8 cellular contexts compared by ENCODE assay signal in the genomic region with DNA sequence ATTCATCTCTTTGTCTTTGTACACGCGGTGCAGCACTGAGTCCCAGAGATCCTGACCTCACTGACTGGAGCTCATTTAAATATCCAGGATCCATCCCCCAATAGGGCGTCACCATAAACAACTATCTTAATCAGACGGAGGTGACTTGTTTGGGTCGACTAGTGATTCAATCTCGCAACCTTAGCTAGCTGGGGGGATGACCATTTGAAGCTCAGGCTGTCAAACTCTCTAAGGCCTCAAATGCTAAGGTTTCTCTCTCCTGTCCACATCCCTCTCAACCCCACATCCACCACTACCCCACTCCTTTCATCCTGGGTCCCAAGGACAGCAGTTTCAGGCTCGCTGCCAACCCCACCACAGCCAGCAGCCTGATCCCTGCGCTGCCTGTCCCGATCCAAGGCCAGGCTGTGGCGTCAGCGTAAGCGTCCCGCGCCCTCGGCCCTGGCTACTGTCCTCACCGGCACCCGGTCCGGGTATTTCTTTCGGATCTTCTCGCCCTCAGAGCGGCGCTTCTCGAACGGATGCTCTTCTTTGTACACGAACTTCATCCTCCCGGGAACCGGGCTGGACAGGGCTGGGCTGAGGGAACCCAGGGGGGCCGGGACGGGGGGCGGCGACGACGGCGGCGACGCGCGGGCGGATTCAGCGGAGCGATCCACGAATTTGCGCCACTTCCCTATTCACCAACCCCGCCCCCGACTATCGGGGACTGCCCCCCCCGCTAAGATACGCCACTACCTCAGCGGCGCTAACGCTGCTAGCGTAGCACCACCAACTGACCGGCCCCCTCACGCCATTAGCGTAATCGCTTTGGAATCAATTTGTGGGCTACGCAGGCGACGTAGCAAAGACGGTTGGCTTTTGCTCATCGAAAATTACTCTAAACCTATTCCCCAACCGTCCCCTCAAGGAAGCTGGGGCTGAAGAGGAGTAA. TPM values are rescaled to one million over a fixed set of nuclear protein-coding genes. Genes with fewer than 3 reads are reported as not detected.
DNase-seq lines count a peak whose midpoint lies in the region; ATAC-seq and TF ChIP-seq lines count a peak whose summit lies in the region.

TSS of gene GABARAP (minus strand) at position 667 of the 934 bp plus-strand sequence. CDS start at position 548, 119 bp downstream.

- H3K4me1 Mint-ChIP-seq in activated T-helper 17 cell treated with anti-CD3 and anti-CD28 coated beads, Interleukin-2, amount 50 U/mL, for 72 hours = peaks cover 35% of the 10 kb centered on the region
- peaks cover 31 to 59% (median 44%) of the 10 kb centered on the region in 4 donors for H3K4me1 Mint-ChIP-seq in naive thymus-derived CD8-positive, alpha-beta T cell
- H3K4me1 Mint-ChIP-seq in stimulated activated naive B cell treated with anti-CD40 and anti-IgM and Interleukin-4, amounts not matched to agents 10 μg/mL and 1 μg/mL and 100 μg/mL, for 72 hours = peaks cover 41 to 61% of the 10 kb centered on the region in 2 donors

- ATAC-seq in GM19467 (IDR thresholded peaks at IDR 0.05; ENCODE audit: unreplicated experiment) = peak; percentile 37
- ATAC-seq in activated T-helper 17 cell treated with anti-CD3 and anti-CD28 coated beads, Interleukin-2, amount 50 U/mL, for 72 hours (replicated peaks) = peak; percentile 39
- peak; percentile 16 to 29 for ATAC-seq in naive thymus-derived CD8-positive, alpha-beta T cell
- ATAC-seq in stimulated activated naive B cell treated with anti-CD40 and anti-IgM and Interleukin-4, amounts not matched to agents 10 μg/mL and 1 μg/mL and 100 μg/mL, for 72 hours (replicated peaks) = peak; percentile 22 to 44

- peak within 1 kb of the TSS; percentile 74 for H3K4me3 ChIP-seq in fibroblast of mammary gland (ENCODE audit: control insufficient read depth, low read depth, low read length)

- peak within 1 kb of the TSS; percentile 87 for H3K4me3 Mint-ChIP-seq in activated T-helper 17 cell treated with anti-CD3 and anti-CD28 coated beads, Interleukin-2, amount 50 U/mL, for 72 hours
- peak within 1 kb of the TSS; percentile 83 to 100 (median 97) for H3K4me3 Mint-ChIP-seq in naive thymus-derived CD8-positive, alpha-beta T cell
- H3K4me3 Mint-ChIP-seq in stimulated activated naive B cell treated with anti-CD40 and anti-IgM and Interleukin-4, amounts not matched to agents 10 μg/mL and 1 μg/mL and 100 μg/mL, for 72 hours = peak within 1 kb of the TSS; percentile 95

- no peaks in the 10 kb centered on the region for H3K27me3 Mint-ChIP-seq in activated T-helper 17 cell treated with anti-CD3 and anti-CD28 coated beads, Interleukin-2, amount 50 U/mL, for 72 hours
- peaks cover 0 to 3% (median 0%) of the 10 kb centered on the region in 5 donors for H3K27me3 Mint-ChIP-seq in naive thymus-derived CD8-positive, alpha-beta T cell
- H3K27me3 Mint-ChIP-seq in stimulated activated naive B cell treated with anti-CD40 and anti-IgM and Interleukin-4, amounts not matched to agents 10 μg/mL and 1 μg/mL and 100 μg/mL, for 72 hours = no peaks in the 10 kb centered on the region

- peak within 1 kb of the TSS; percentile 93 for H3K27ac Mint-ChIP-seq in activated T-helper 17 cell treated with anti-CD3 and anti-CD28 coated beads, Interleukin-2, amount 50 U/mL, for 72 hours
- H3K27ac Mint-ChIP-seq in naive thymus-derived CD8-positive, alpha-beta T cell = peak within 1 kb of the TSS; percentile 97 to 100 (median 99)
- peak within 1 kb of the TSS; percentile 98 for H3K27ac Mint-ChIP-seq in stimulated activated naive B cell treated with anti-CD40 and anti-IgM and Interleukin-4, amounts not matched to agents 10 μg/mL and 1 μg/mL and 100 μg/mL, for 72 hours

- peaks cover 96% of the 10 kb centered on the region for H3K36me3 Mint-ChIP-seq in activated T-helper 17 cell treated with anti-CD3 and anti-CD28 coated beads, Interleukin-2, amount 50 U/mL, for 72 hours (ENCODE audit: low read depth)
- H3K36me3 Mint-ChIP-seq in naive thymus-derived CD8-positive, alpha-beta T cell = peaks cover 0 to 49% (median 4%) of the 10 kb centered on the region in 3 donors
- peaks cover 47 to 57% of the 10 kb centered on the region in 2 donors for H3K36me3 Mint-ChIP-seq in stimulated activated naive B cell treated with anti-CD40 and anti-IgM and Interleukin-4, amounts not matched to agents 10 μg/mL and 1 μg/mL and 100 μg/mL, for 72 hours

- no peak for TF ChIP-seq CTCF in fibroblast of mammary gland (conservative IDR thresholded peaks at IDR 0.05; ENCODE audit: control insufficient read depth, insufficient read depth, low read depth, low read length)

- no peaks in the 10 kb centered on the region for H3K9me3 Mint-ChIP-seq in activated T-helper 17 cell treated with anti-CD3 and anti-CD28 coated beads, Interleukin-2, amount 50 U/mL, for 72 hours
- H3K9me3 Mint-ChIP-seq in naive thymus-derived CD8-positive, alpha-beta T cell = peaks cover 0 to 2% (median 0%) of the 10 kb centered on the region in 9 donors
- H3K9me3 Mint-ChIP-seq in stimulated activated naive B cell treated with anti-CD40 and anti-IgM and Interleukin-4, amounts not matched to agents 10 μg/mL and 1 μg/mL and 100 μg/mL, for 72 hours = no peaks in the 10 kb centered on the region

- DNase-seq in C1 segment of cervical spinal cord (lab: John Stamatoyannopoulos, UW) = peak; percentile 76 to 96 (median 92)
- peak; percentile 62 for DNase-seq in KG1 (lab: John Stamatoyannopoulos, UW)
- peak; percentile 87 for DNase-seq in RPMI7951 (ENCODE audit: low read depth)
- peak; percentile 90 for DNase-seq in fibroblast of mammary gland (ENCODE audit: low read depth)
- DNase-seq in naive thymus-derived CD8-positive, alpha-beta T cell = peak; percentile 82 to 97 (median 90)
- DNase-seq in stimulated activated naive B cell treated with anti-CD40 and anti-IgM and Interleukin-4, amounts not matched to agents 10 μg/mL and 1 μg/mL and 100 μg/mL, for 72 hours = peak; percentile 85

- POLR2A ChIA-PET in naive thymus-derived CD8-positive, alpha-beta T cell (lab: Charles Lee) = interaction anchor here (0.6 to 18.2 kb wide), 22 partner anchors 7 to 926 kb away, joined by 3 to 371 read pairs (median 4); partner anchors contain the start of genes ACADVL, ACAP1, CTDNEP1 and DLG4

RNA-seq across cellular contexts. Expression of gene GABARAP, which starts in this region (rescaled TPM):
- 451 and 468 TPM in 2 replicates for total RNA-seq in RPMI7951 (2014; rRNA removed; shearing (Covaris generic))
- total RNA-seq in activated T-helper 17 cell treated with anti-CD3 and anti-CD28 coated beads, Interleukin-2, amount 50 U/mL, for 72 hours = 100 to 1,000 TPM; 190 to 239 TPM
- 100 to 1,000 TPM; 268 to 280 TPM for total RNA-seq in naive thymus-derived CD8-positive, alpha-beta T cell
- 100 to 1,000 TPM; 799 to 964 (median 817) TPM for polyA plus RNA-seq in naive thymus-derived CD8-positive, alpha-beta T cell

Comparison
In these comparisons a context has a peak if more than half of its experiments do, and no peak if none do; other contexts are left out.
1. Peak in every context shown above with its lines: DNase-seq, ATAC-seq and H3K4me3 ChIP-seq.